Comparison of ENCODE assay signal across 1 cellular context in genomic region chr6:137731960-137732616, GRCh38.
TF ChIP-seq lines count a peak whose summit lies in the region.

No MANE protein-coding gene starts in this region.

TF ChIP-seq in HepG2, 621 proteins besides CTCF, POLR2A, EP300 and RAD21 (continued from another document and continues in another):
- peak; percentile 53; the same call in 1 of the 2 replicates for TF ChIP-seq UBTF (CRISPR knock-in tag; IDR thresholded peaks at IDR 0.05)
- TF ChIP-seq SRF (IDR thresholded peaks at IDR 0.05; ENCODE audit: low read depth, low read length): no peak; the same call in 1 of the 2 replicates
- no peak; the same call in none of the 2 replicates for TF ChIP-seq BRD4 (CRISPR knock-in tag; IDR thresholded peaks at IDR 0.05)
- TF ChIP-seq POLR2G (IDR thresholded peaks at IDR 0.05; ENCODE audit: low read depth, low read length): peak; percentile 71
- TF ChIP-seq TEAD3 (CRISPR knock-in tag; optimal IDR thresholded peaks at IDR 0.05; ENCODE audit: borderline replicate concordance): peak; percentile 90
- peak; percentile 82; the same call in 1 of the 2 replicates for TF ChIP-seq ZNF510 (CRISPR knock-in tag; IDR thresholded peaks at IDR 0.05; ENCODE audit: low read depth)
- TF ChIP-seq LRRFIP1 (CRISPR knock-in tag; conservative IDR thresholded peaks at IDR 0.05): no peak
- no peak for TF ChIP-seq GMEB2 (CRISPR knock-in tag; IDR thresholded peaks at IDR 0.05; ENCODE audit: low read depth)
- no peak for TF ChIP-seq ZNF687 (CRISPR knock-in tag; IDR thresholded peaks at IDR 0.05)
- no peak for TF ChIP-seq FOXM1 (CRISPR knock-in tag; IDR thresholded peaks at IDR 0.05)
- no peak for TF ChIP-seq ZNF513 (CRISPR knock-in tag; conservative IDR thresholded peaks at IDR 0.05)
- TF ChIP-seq NCOA1 (CRISPR knock-in tag; IDR thresholded peaks at IDR 0.05): no peak
- TF ChIP-seq KLF15 (CRISPR knock-in tag; IDR thresholded peaks at IDR 0.05; ENCODE audit: borderline replicate concordance): no peak; the same call in 1 of the 2 replicates
- no peak for TF ChIP-seq ZNF782 (CRISPR knock-in tag; IDR thresholded peaks at IDR 0.05; ENCODE audit: borderline replicate concordance)
- no peak for TF ChIP-seq PBX2 (CRISPR knock-in tag; IDR thresholded peaks at IDR 0.05)
- no peak for TF ChIP-seq ZNF770 (CRISPR knock-in tag; IDR thresholded peaks at IDR 0.05)
- TF ChIP-seq ZBTB3 (CRISPR knock-in tag; IDR thresholded peaks at IDR 0.05; ENCODE audit: borderline replicate concordance, low read depth): peak; percentile 24; the same call in 1 of the 2 replicates
- TF ChIP-seq MBNL3 (CRISPR knock-in tag; conservative IDR thresholded peaks at IDR 0.05): no peak
- TF ChIP-seq ZNF556 (CRISPR knock-in tag; IDR thresholded peaks at IDR 0.05; ENCODE audit: borderline replicate concordance): peak; percentile 50; the same call in 1 of the 2 replicates
- 0 out of 2 replicates have a peak, but pooled peaks have one; percentile 23 for TF ChIP-seq MAFF (IDR thresholded peaks at IDR 0.05; ENCODE audit: low read depth, low read length)
- TF ChIP-seq ZNF740 (CRISPR knock-in tag; IDR thresholded peaks at IDR 0.05): no peak
- TF ChIP-seq ZNF616 (CRISPR knock-in tag; IDR thresholded peaks at IDR 0.05; ENCODE audit: low read depth): no peak
- TF ChIP-seq ZNF121 (CRISPR knock-in tag; IDR thresholded peaks at IDR 0.05): no peak; the same call in 1 of the 2 replicates
- TF ChIP-seq NFRKB (IDR thresholded peaks at IDR 0.05): no peak
- TF ChIP-seq ZNF207 (IDR thresholded peaks at IDR 0.05; ENCODE audit: borderline replicate concordance): no peak
- TF ChIP-seq ZNF775 (CRISPR knock-in tag; IDR thresholded peaks at IDR 0.05; ENCODE audit: borderline replicate concordance): 0 out of 2 replicates have a peak, but pooled peaks have one; percentile 60
- TF ChIP-seq MIXL1 (CRISPR knock-in tag; IDR thresholded peaks at IDR 0.05): peak; percentile 90
- TF ChIP-seq NBN (conservative IDR thresholded peaks at IDR 0.05): no peak
- no peak for TF ChIP-seq MLLT10 (CRISPR knock-in tag; IDR thresholded peaks at IDR 0.05)
- no peak for TF ChIP-seq SETDB1 (CRISPR knock-in tag; IDR thresholded peaks at IDR 0.05; ENCODE audit: borderline replicate concordance)
- peak; percentile 62; the same call in 1 of the 2 replicates for TF ChIP-seq HNF4G (IDR thresholded peaks at IDR 0.05; ENCODE audit: borderline replicate concordance, low read depth, low read length)
- peak; percentile 21; the same call in 1 of the 2 replicates for TF ChIP-seq HNF4G (CRISPR knock-in tag; IDR thresholded peaks at IDR 0.05; ENCODE audit: borderline replicate concordance, low read depth)
- TF ChIP-seq ZNF589 (CRISPR knock-in tag; conservative IDR thresholded peaks at IDR 0.05): no peak
- TF ChIP-seq KAT8 (CRISPR knock-in tag; IDR thresholded peaks at IDR 0.05): peak; percentile 92
- peak; percentile 47; the same call in 1 of the 2 replicates for TF ChIP-seq SNAPC4 (CRISPR knock-in tag; IDR thresholded peaks at IDR 0.05)
- TF ChIP-seq NFYB (CRISPR knock-in tag; IDR thresholded peaks at IDR 0.05): no peak
- peak; percentile 90 for TF ChIP-seq IRF2 (CRISPR knock-in tag; IDR thresholded peaks at IDR 0.05)
- peak; percentile 70; the same call in 1 of the 2 replicates for TF ChIP-seq YEATS4 (CRISPR knock-in tag; IDR thresholded peaks at IDR 0.05; ENCODE audit: borderline replicate concordance)
- no peak for TF ChIP-seq ZNF235 (CRISPR knock-in tag; IDR thresholded peaks at IDR 0.05; ENCODE audit: borderline replicate concordance)
- TF ChIP-seq ZFAT (CRISPR knock-in tag; conservative IDR thresholded peaks at IDR 0.05): no peak
- peak; percentile 82; the same call in 1 of the 2 replicates for TF ChIP-seq CHD4 (IDR thresholded peaks at IDR 0.05; ENCODE audit: borderline replicate concordance, low read length)
